Comparison of ENCODE assay signal across 14 cellular contexts in genomic region chr15:69393831-69394491, GRCh38. TPM values are rescaled to one million over a fixed set of nuclear protein-coding genes. Genes with fewer than 3 reads are reported as not detected.
DNase-seq lines count a peak whose midpoint lies in the region; ATAC-seq and TF ChIP-seq lines count a peak whose summit lies in the region.
"Had no signal": no experiment of that assay in that cellular context is flagged by ENCODE, and none has a peak within 500 bp of the region (broad histone marks: within the 10 kb centered on the region; RNA-seq: fewer than 3 reads in every experiment).

No MANE protein-coding gene starts in this region.

- peak overlapping the region; percentile 37 for H3K4me3 ChIP-seq in DOHH2 (ENCODE audit: low read length)
- H3K4me3 ChIP-seq in MM.1S (ENCODE audit: low read length), result no peak overlapping the region
- H3K4me3 ChIP-seq: psoas muscle had no signal

- peak overlapping the region in 3 of 5 experiments; percentile 31 to 48 (median 48) for H3K4me3 Mint-ChIP-seq in brain
- H3K4me3 Mint-ChIP-seq in nephron, result peak overlapping the region; percentile 13 to 44 (median 40)
- H3K4me3 Mint-ChIP-seq: activated B cell treated with CpG ODN at 0.5 μM for 24 hours; activated T-helper 17 cell treated with anti-CD3 and anti-CD28 coated beads, Interleukin-2, amount 50 U/mL, for 72 hours; CD4-positive, alpha-beta T cell had no signal

- H3K9me3 ChIP-seq in DOHH2 (ENCODE audit: control insufficient read depth, insufficient read depth, low read length) (no peaks in the 10 kb centered on the region), MM.1S (replicated peaks; ENCODE audit: insufficient read depth, low read length) (no peaks in the 10 kb centered on the region)
- H3K9me3 ChIP-seq: psoas muscle had no signal

- H3K27me3 Mint-ChIP-seq in brain (peaks cover 12% of the 10 kb centered on the region), nephron (ENCODE audit: low read depth) (peaks cover 28% of the 10 kb centered on the region)
- H3K27me3 Mint-ChIP-seq: CD4-positive, alpha-beta T cell had no signal

- H3K4me1 Mint-ChIP-seq in brain, result peaks cover 23% of the 10 kb centered on the region
- peaks cover 19% of the 10 kb centered on the region for H3K4me1 Mint-ChIP-seq in nephron

- ATAC-seq in GM18861 (IDR thresholded peaks at IDR 0.05; ENCODE audit: unreplicated experiment), result no peak

- H3F3A ChIP-seq in DOHH2 (ENCODE audit: control insufficient read depth, insufficient read depth), result no peaks in the 10 kb centered on the region
- H3F3A ChIP-seq in MM.1S (ENCODE audit: insufficient read depth, low read length), result no peaks in the 10 kb centered on the region

- H3K36me3 ChIP-seq in DOHH2 (ENCODE audit: control insufficient read depth, low read length) (no peaks in the 10 kb centered on the region), MM.1S (replicated peaks; ENCODE audit: insufficient read depth, low read length) (no peaks in the 10 kb centered on the region)

- H3K27me3 ChIP-seq in DOHH2 (ENCODE audit: control insufficient read depth, low read length) (no peaks in the 10 kb centered on the region; the same call in 1 of the 2 replicates), MM.1S (replicated peaks; ENCODE audit: insufficient read depth, low read length) (no peaks in the 10 kb centered on the region)

- H3K27ac Mint-ChIP-seq in brain (peak overlapping the region in 3 of 5 experiments; percentile 64 to 95 (median 69)), nephron (peak overlapping the region; percentile 74 to 91 (median 87))
- H3K27ac Mint-ChIP-seq: activated B cell treated with CpG ODN at 0.5 μM for 24 hours; activated T-helper 17 cell treated with anti-CD3 and anti-CD28 coated beads, Interleukin-2, amount 50 U/mL, for 72 hours; CD4-positive, alpha-beta T cell had no signal

- DNase-seq in MM.1S (no peak), amygdala (lab: John Stamatoyannopoulos, UW) (no peak), AML-193 (lab: John Stamatoyannopoulos, UW) (no peak), SKM-1 treated with dmso at 0.1 percent for 144 hours (lab: John Stamatoyannopoulos, UW; ENCODE audit: unreplicated experiment) (no peak)
- DNase-seq: NCI-H2029 treated with DMSO at 0.1 percent for 48 hours had no signal

- peak overlapping the region; percentile 57 for H2AFZ ChIP-seq in MM.1S (ENCODE audit: low read length)

- H3K9me2 ChIP-seq in DOHH2 (replicated peaks; ENCODE audit: control insufficient read depth, low read length), result no peaks in the 10 kb centered on the region
- no peaks in the 10 kb centered on the region for H3K9me2 ChIP-seq in MM.1S (replicated peaks; ENCODE audit: insufficient read depth, low read length)

- H3K4me2 ChIP-seq in DOHH2 (ENCODE audit: low read length) (peak overlapping the region; percentile 50), MM.1S (ENCODE audit: low read depth, low read length) (peak overlapping the region; percentile 63; the same call in 1 of the 2 replicates)

- H3K4me1 ChIP-seq in DOHH2 (ENCODE audit: control insufficient read depth, low read length) (peaks cover 10% of the 10 kb centered on the region), MM.1S (ENCODE audit: low read length) (0 out of 2 replicates have a peak, but pooled peaks cover 4% of the 10 kb centered on the region)

- H3K9ac ChIP-seq in MM.1S (ENCODE audit: low read length), result no peak overlapping the region

- TF ChIP-seq CTCF in DOHH2 (IDR thresholded peaks at IDR 0.05; ENCODE audit: low read depth, low read length, poor library complexity, severe bottlenecking) (no peak), MM.1S (IDR thresholded peaks at IDR 0.05; ENCODE audit: low read length) (no peak), brain (conservative IDR thresholded peaks at IDR 0.05) (no peak), nephron (IDR thresholded peaks at IDR 0.05; ENCODE audit: unreplicated experiment in 3 of 3) (no peak)

- H4K20me1 ChIP-seq in DOHH2 (ENCODE audit: control insufficient read depth, insufficient read depth, low read depth, low read length), result no peaks in the 10 kb centered on the region
- H4K20me1 ChIP-seq in MM.1S (ENCODE audit: insufficient read depth, low read length), result no peaks in the 10 kb centered on the region

- H3K36me3 Mint-ChIP-seq in brain, result no peaks in the 10 kb centered on the region
- H3K36me3 Mint-ChIP-seq in nephron (ENCODE audit: low read depth), result no peaks in the 10 kb centered on the region

- no peaks in the 10 kb centered on the region for H3K9me3 Mint-ChIP-seq in brain
- no peaks in the 10 kb centered on the region for H3K9me3 Mint-ChIP-seq in nephron
- H3K9me3 Mint-ChIP-seq: activated B cell treated with CpG ODN at 0.5 μM for 24 hours; activated T-helper 17 cell treated with anti-CD3 and anti-CD28 coated beads, Interleukin-2, amount 50 U/mL, for 72 hours; CD4-positive, alpha-beta T cell had no signal

- no peaks in the 10 kb centered on the region for H3K79me2 ChIP-seq in DOHH2 (ENCODE audit: control insufficient read depth, low read length)
- H3K79me2 ChIP-seq in MM.1S (ENCODE audit: low read length), result no peaks in the 10 kb centered on the region

- H3K27ac ChIP-seq in DOHH2 (ENCODE audit: low read depth, low read length), result no peak overlapping the region
- H3K27ac ChIP-seq in MM.1S (ENCODE audit: low read length), result no peak overlapping the region
- H3K27ac ChIP-seq: HL-60, psoas muscle had no signal

RNA-seq across cellular contexts. Expression of gene KIF23, which starts 20.2 kb away (rescaled TPM):
- 10.9 TPM for polyA plus RNA-seq in brain (ENCODE audit: insufficient read depth, low read depth, low replicate concordance)

RNA-seq across cellular contexts. Expression of gene RPLP1, which starts 58.7 kb away (rescaled TPM):
- 2,442 TPM for polyA plus RNA-seq in brain (ENCODE audit: insufficient read depth, low read depth, low replicate concordance)
